Comparison of ENCODE assay signal across 10 cellular contexts in the genomic region with DNA sequence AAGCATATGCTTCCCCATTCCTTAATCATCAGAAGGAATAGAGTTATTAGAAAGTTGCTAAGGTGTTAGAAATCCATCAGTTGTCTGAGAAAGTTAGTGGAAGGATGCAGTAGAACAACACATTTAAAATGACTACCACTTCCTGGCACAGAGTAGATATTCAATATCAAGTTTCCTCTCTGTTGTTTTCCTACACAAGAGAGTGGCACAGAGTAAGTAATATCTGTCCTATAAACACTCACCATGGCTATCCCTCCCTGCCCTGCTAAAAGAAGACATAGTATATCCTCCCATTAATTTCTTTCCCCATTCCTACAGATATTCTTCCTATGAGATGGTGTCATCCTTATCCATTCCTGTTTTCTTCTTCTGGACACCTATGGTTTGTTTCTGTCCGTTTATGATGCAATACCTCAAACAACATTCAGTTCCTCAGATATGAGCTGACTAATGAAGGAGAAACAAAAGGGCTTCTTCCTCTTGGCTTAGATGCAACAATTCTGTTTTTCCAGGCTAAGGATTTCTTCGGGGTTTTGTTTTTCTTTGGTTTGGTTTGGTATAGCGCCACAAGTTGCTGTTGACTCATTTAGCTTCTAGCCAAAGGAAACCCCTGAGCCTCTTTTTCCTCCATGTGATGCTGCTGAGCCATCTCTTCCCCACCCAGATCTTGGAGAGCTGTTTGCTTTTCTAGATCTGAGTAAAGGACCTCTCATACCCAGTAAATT. TPM values are rescaled to one million over a fixed set of nuclear protein-coding genes. Genes with fewer than 3 reads are reported as not detected.
A peak's percentile ranks its signal among the peaks of the same experiment; 100 is the strongest.
DNase-seq lines count a peak whose midpoint lies in the region; ATAC-seq, FAIRE-seq and TF ChIP-seq lines count a peak whose summit lies in the region.
"Had no signal": no experiment of that assay in that cellular context is flagged by ENCODE, and none has a peak within 500 bp of the region (broad histone marks: within the 10 kb centered on the region; RNA-seq: fewer than 3 reads in every experiment).

No MANE protein-coding gene starts in this region.

- H3K79me2 ChIP-seq in astrocyte (ENCODE audit: insufficient read depth, low read length), result no peaks in the 10 kb centered on the region

- H3K27ac ChIP-seq in A549 (peak overlapping the region; percentile 72 to 80), astrocyte (ENCODE audit: low read depth, low read length) (peak overlapping the region; percentile 96), A673 (ENCODE audit: low read depth, low read length, poor library complexity, severe bottlenecking) (no peak overlapping the region)

- peak; percentile 57 to 86 for DNase-seq in A549 (ENCODE audit: low read depth in 1 of 2, low spot score in 1 of 2)
- peak; percentile 99 for DNase-seq in HFFc6
- peak; percentile 98 for DNase-seq in astrocyte (ENCODE audit: low read depth)
- peak; percentile 93 for DNase-seq in kidney glomerular epithelial cell (lab: John Stamatoyannopoulos, UW)
- DNase-seq in NCI-H2107 (lab: John Stamatoyannopoulos, UW), result no peak
- DNase-seq in epidermal melanocyte (ENCODE audit: insufficient read length, low spot score), result no peak
- DNase-seq in DMS153 (lab: John Stamatoyannopoulos, UW), result no peak
- DNase-seq in A673 (ENCODE audit: low spot score), result no peak
- DNase-seq: NCI-H2227 treated with DMSO at 0.1 percent for 48 hours had no signal

- H3K36me3 Mint-ChIP-seq in HFFc6 (ENCODE audit: low read depth) (peaks cover 10% of the 10 kb centered on the region), astrocyte (ENCODE audit: low read depth, unreplicated experiment) (no peaks in the 10 kb centered on the region)
- H3K36me3 Mint-ChIP-seq: memory B cell had no signal

- H3K4me1 ChIP-seq in A549 (peaks cover 25% of the 10 kb centered on the region), astrocyte (ENCODE audit: insufficient read depth, low read length) (peaks cover 20% of the 10 kb centered on the region), A673 (ENCODE audit: insufficient read depth, low read length, poor library complexity, severe bottlenecking) (no peaks in the 10 kb centered on the region)

- peak overlapping the region; percentile 82 for H3K27ac Mint-ChIP-seq in HFFc6
- peak overlapping the region; percentile 21 for H3K27ac Mint-ChIP-seq in astrocyte (ENCODE audit: unreplicated experiment)
- H3K27ac Mint-ChIP-seq: memory B cell had no signal

- H3K36me3 ChIP-seq in astrocyte (ENCODE audit: insufficient read depth, low read length) (no peaks in the 10 kb centered on the region), A673 (ENCODE audit: insufficient read depth, low read length, poor library complexity, severe bottlenecking) (no peaks in the 10 kb centered on the region)

- FAIRE-seq in A549 (lab: Jason Lieb, UNC) (peak; percentile 85), astrocyte (lab: Jason Lieb, UNC) (peak; percentile 87)

- no TSS peak for BruUV-seq in A673 (replicated peaks; lab: Mats Ljungman, UMichigan)

- H3K27me3 ChIP-seq in astrocyte (ENCODE audit: insufficient read depth, low read length) (no peaks in the 10 kb centered on the region), A673 (replicated peaks; ENCODE audit: insufficient read depth, low read depth, low read length, poor library complexity) (peaks cover 45% of the 10 kb centered on the region)

- H3K4me3 Mint-ChIP-seq in HFFc6, result peak overlapping the region; percentile 56
- H3K4me3 Mint-ChIP-seq in astrocyte (ENCODE audit: unreplicated experiment), result no peak overlapping the region
- H3K4me3 Mint-ChIP-seq: memory B cell had no signal

- ATAC-seq in A549, result peak; percentile 90 to 94

- H3K4me2 ChIP-seq in A549 (peak overlapping the region; percentile 51), astrocyte (ENCODE audit: low read length) (peak overlapping the region; percentile 66)

- H4K20me1 ChIP-seq in astrocyte (ENCODE audit: insufficient read depth, low read length), result no peaks in the 10 kb centered on the region

- H3K4me3 ChIP-seq in A549 (no peak overlapping the region), astrocyte (ENCODE audit: insufficient read depth, low read depth, low read length) (peak overlapping the region; percentile 5), A673 (ENCODE audit: low read depth, low read length, poor library complexity, severe bottlenecking) (no peak overlapping the region)

- H3K9me3 ChIP-seq in A549, result 0 out of 3 replicates have a peak, but pooled peaks cover 6% of the 10 kb centered on the region
- no peaks in the 10 kb centered on the region for H3K9me3 ChIP-seq in astrocyte (ENCODE audit: insufficient read depth, low read depth, low read length)
- no peaks in the 10 kb centered on the region for H3K9me3 ChIP-seq in A673 (ENCODE audit: low read depth, low read length, poor library complexity, severe bottlenecking)

- CTCF ChIA-PET in A549 (lab: Yijun Ruan, JAX), result interaction anchor here (0.7 to 13.8 kb wide), 13 partner anchors 8 to 340 kb away, joined by 3 to 453 read pairs (median 3); partner anchors contain the start of gene BPGM
- CTCF ChIA-PET in A673 (lab: Charles Lee), result no interaction called here

- H3K27me3 Mint-ChIP-seq in HFFc6 (ENCODE audit: insufficient read depth), result 0 out of 2 replicates have a peak, but pooled peaks cover 3% of the 10 kb centered on the region
- H3K27me3 Mint-ChIP-seq in astrocyte (ENCODE audit: low read depth, unreplicated experiment), result peaks cover 8% of the 10 kb centered on the region

- peak; percentile 50 to 73; a peak in 3 of 5 replicates for TF ChIP-seq EP300 in A549 (IDR thresholded peaks at IDR 0.05)

- H3K9me3 Mint-ChIP-seq in HFFc6 (peaks cover 4% of the 10 kb centered on the region; the same call in 1 of the 2 replicates), astrocyte (ENCODE audit: unreplicated experiment) (no peaks in the 10 kb centered on the region)
- H3K9me3 Mint-ChIP-seq: memory B cell had no signal

- H2AFZ ChIP-seq in astrocyte (ENCODE audit: low read depth, low read length), result no peak overlapping the region

- WGBS in A549 (ENCODE audit: missing lambda C conversion rate), result 0% methylated on average over 3 of the region's 3 CpGs

- intact Hi-C loops in A673 (cut with micrococcal nuclease; ENCODE audit: unreplicated experiment), result no loop called here

- TF ChIP-seq CTCF in A549 (IDR thresholded peaks at IDR 0.05) (no peak), HFFc6 (IDR thresholded peaks at IDR 0.05) (no peak; the same call in 1 of the 2 replicates), astrocyte (IDR thresholded peaks at IDR 0.05; ENCODE audit: insufficient read depth, low read depth, low read length) (no peak), A673 (conservative IDR thresholded peaks at IDR 0.05; ENCODE audit: low read depth, low read length) (no peak)

- TF ChIP-seq POLR2A in A549 (IDR thresholded peaks at IDR 0.05; ENCODE audit: low read length), result no peak

- peak overlapping the region; percentile 66 for H3K9ac ChIP-seq in astrocyte (ENCODE audit: low read length)

- peak; percentile 7 to 46; a peak in 3 of 5 replicates for TF ChIP-seq RAD21 in A549 (conservative IDR thresholded peaks at IDR 0.05 in 1 of 2, IDR thresholded peaks at IDR 0.05 in 1 of 2)

- POLR2A ChIA-PET in A549 (lab: Yijun Ruan, JAX) (interaction anchor here (1.0 to 1.7 kb wide), 2 partner anchors 33 to 178 kb away, joined by 3 to 12 read pairs; partner anchors contain the start of gene BPGM), A673 (lab: Charles Lee; ENCODE audit: low non-redundant PET) (interaction anchor here (0.7 kb wide), 1 partner anchor 39 kb away, joined by 6 read pairs; no protein-coding TSS in a partner anchor)

- H3K4me1 Mint-ChIP-seq in HFFc6 (ENCODE audit: low read depth) (peaks cover 73% of the 10 kb centered on the region), astrocyte (ENCODE audit: low read depth, unreplicated experiment) (peaks cover 11% of the 10 kb centered on the region)
- H3K4me1 Mint-ChIP-seq: memory B cell had no signal

TF ChIP-seq in A549, 52 proteins besides CTCF, POLR2A, EP300 and RAD21 (continues in another document):
- TF ChIP-seq HOXB5 (CRISPR knock-in tag; IDR thresholded peaks at IDR 0.05) (no peak), TP53 (CRISPR knock-in tag; IDR thresholded peaks at IDR 0.05) (no peak), CEBPB (IDR thresholded peaks at IDR 0.05) (peak; percentile 93 to 98), JUN (IDR thresholded peaks at IDR 0.05) (peak; percentile 66 to 83; a peak in 2 of 5 replicates), GATA3 (IDR thresholded peaks at IDR 0.05; ENCODE audit: borderline replicate concordance) (peak; percentile 70; the same call in 1 of the 2 replicates), USF2 (IDR thresholded peaks at IDR 0.05) (peak; percentile 76), RNF2 (IDR thresholded peaks at IDR 0.05; ENCODE audit: borderline replicate concordance, low read depth) (no peak)
- TF ChIP-seq, protein P1, sequence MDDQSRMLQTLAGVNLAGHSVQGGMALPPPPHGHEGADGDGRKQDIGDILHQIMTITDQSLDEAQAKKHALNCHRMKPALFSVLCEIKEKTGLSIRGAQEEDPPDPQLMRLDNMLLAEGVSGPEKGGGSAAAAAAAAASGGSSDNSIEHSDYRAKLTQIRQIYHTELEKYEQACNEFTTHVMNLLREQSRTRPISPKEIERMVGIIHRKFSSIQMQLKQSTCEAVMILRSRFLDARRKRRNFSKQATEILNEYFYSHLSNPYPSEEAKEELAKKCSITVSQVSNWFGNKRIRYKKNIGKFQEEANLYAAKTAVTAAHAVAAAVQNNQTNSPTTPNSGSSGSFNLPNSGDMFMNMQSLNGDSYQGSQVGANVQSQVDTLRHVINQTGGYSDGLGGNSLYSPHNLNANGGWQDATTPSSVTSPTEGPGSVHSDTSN (IDR thresholded peaks at IDR 0.05), result no peak

RNA-seq across cellular contexts. Expression of gene BPGM, which starts 32.9 kb away (rescaled TPM):
- polyA plus RNA-seq in A549 (2011; rRNA removed) (21.2 and 28.3 TPM in 2 replicates), A549 (2017; fragmentation: RNase III; extraction: RNeasy Plus Mini Kit Qiagen cat#74134 plus additional on column Dnase treatment) (16.3 to 19.4 TPM (median 18.7 TPM) in 3 replicates)
- 9.4 and 10.4 TPM in 2 replicates for polyA plus RNA-seq in A549 (2012; cell fraction: cytosol; rRNA removed)
- polyA plus RNA-seq in A549 (2012; cell fraction: nucleus; rRNA removed), result 1.8 and 3.2 TPM in 2 replicates
- polyA minus RNA-seq in A549 (2011; rRNA and poly(A)+ RNA removed), result 6.0 and 7.3 TPM in 2 replicates
- 10 to 100 TPM; 34.4 to 57.3 (median 39.3) TPM for total RNA-seq in HFFc6 (2021; fragmentation: NEBNext Ultra II Directional; extraction: Animal tissue kit (Norgen Biotek cat#: 25700))
- total RNA-seq in astrocyte (37.3 and 37.4 TPM in 2 replicates), A673 (2021) (13.8 and 14.0 TPM in 2 replicates)

Comparison
In these comparisons a context has a peak if more than half of its experiments do, and no peak if none do; other contexts are left out.
1. DNase-seq: peak in A549 (2 of 2), HFFc6 (single experiment), astrocyte (single experiment) and kidney glomerular epithelial cell (single experiment); none in NCI-H2107 (single experiment), epidermal melanocyte (single experiment), DMS153 (single experiment) and A673 (single experiment).